In the genomic region with DNA sequence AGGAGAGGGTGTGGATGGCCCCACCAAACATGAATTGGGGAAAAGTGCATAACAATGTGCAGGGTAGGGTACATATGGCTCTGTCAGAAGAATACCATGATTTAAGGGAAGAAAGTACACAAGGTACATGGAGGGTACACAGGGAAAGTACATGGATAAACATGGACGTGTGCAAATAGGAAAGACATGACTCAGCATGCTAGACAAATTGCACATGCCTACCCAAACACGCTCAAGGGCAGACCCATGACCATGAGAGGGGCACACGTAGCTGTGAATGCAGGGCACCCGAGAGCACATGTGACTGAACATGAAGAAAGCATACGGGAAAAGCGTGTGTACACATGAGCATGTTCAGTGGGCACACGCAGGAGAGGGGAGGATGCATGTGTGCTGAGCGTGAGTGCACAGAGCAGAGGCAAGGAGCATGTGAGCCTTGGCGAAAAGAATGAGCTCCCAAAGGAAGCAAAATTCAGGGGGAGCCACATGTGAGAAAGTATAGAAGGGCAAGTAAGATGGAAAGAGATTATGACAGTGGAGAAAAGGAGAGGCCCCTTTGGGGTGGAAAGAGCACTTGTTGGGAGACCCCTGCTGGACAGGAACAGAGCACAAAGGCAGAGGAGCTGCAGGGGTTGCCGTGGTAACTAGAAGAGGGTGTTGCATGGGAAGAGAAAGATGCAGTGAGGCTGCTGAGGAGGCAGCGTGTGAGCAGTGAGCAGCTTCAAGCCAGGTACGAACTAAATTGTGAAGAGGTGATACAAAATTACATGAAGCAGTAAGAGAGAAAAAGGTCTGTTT, we compare ENCODE assay signal across 8 cellular contexts. TPM values are rescaled to one million over a fixed set of nuclear protein-coding genes. Genes with fewer than 3 reads are reported as not detected.
DNase-seq lines count a peak whose midpoint lies in the region; ATAC-seq and TF ChIP-seq lines count a peak whose summit lies in the region.

No MANE protein-coding gene starts in this region.

- no peak overlapping the region for H3K27ac Mint-ChIP-seq in activated CD4-positive, alpha-beta T cell treated with anti-CD3 and anti-CD28 coated beads, Interleukin-2, amount 10 ng/mL, durations not matched to agents 7 days and 5 days
- H3K27ac Mint-ChIP-seq in brain (peak overlapping the region; percentile 18 to 91 (median 74)), progenitor cell of endocrine pancreas (no peak overlapping the region)

- POLR2A ChIA-PET in activated CD4-positive, alpha-beta T cell treated with anti-CD3 and anti-CD28 coated beads, Interleukin-2, amount 10 ng/mL, durations not matched to agents 7 days and 5 days (lab: Charles Lee) = no interaction called here

- H3K4me1 Mint-ChIP-seq in activated CD4-positive, alpha-beta T cell treated with anti-CD3 and anti-CD28 coated beads, Interleukin-2, amount 10 ng/mL, durations not matched to agents 7 days and 5 days = no peaks in the 10 kb centered on the region
- peaks cover 25% of the 10 kb centered on the region for H3K4me1 Mint-ChIP-seq in brain
- no peaks in the 10 kb centered on the region for H3K4me1 Mint-ChIP-seq in progenitor cell of endocrine pancreas (ENCODE audit: low read depth)

- CTCF ChIA-PET in activated CD4-positive, alpha-beta T cell treated with anti-CD3 and anti-CD28 coated beads, Interleukin-2, amount 10 ng/mL, durations not matched to agents 7 days and 5 days (lab: Charles Lee) = interaction anchor here (1.4 kb wide), 1 partner anchor 10 kb away, joined by 5 read pairs; no protein-coding TSS in a partner anchor

- no peak overlapping the region for H3K4me3 Mint-ChIP-seq in activated CD4-positive, alpha-beta T cell treated with anti-CD3 and anti-CD28 coated beads, Interleukin-2, amount 10 ng/mL, durations not matched to agents 7 days and 5 days
- H3K4me3 Mint-ChIP-seq in brain = peak overlapping the region in 3 of 5 experiments; percentile 8 to 14 (median 13)
- H3K4me3 Mint-ChIP-seq in progenitor cell of endocrine pancreas (ENCODE audit: low read depth) = no peak overlapping the region

- peak; percentile 11 for DNase-seq in activated CD4-positive, alpha-beta T cell treated with anti-CD3 and anti-CD28 coated beads, Interleukin-2, amount 10 ng/mL, durations not matched to agents 7 days and 5 days
- no peak for DNase-seq in activated CD4-positive, alpha-beta T cell treated with anti-CD3 and anti-CD28 coated beads for 4 hours
- DNase-seq in NCI-H1105 (lab: John Stamatoyannopoulos, UW) (peak; percentile 26), progenitor cell of endocrine pancreas (ENCODE audit: low spot score, unreplicated experiment) (no peak), MV-4-11 (lab: John Stamatoyannopoulos, UW) (no peak), GM19240 (ENCODE audit: insufficient read length, low spot score) (no peak)

- H3K36me3 Mint-ChIP-seq in activated CD4-positive, alpha-beta T cell treated with anti-CD3 and anti-CD28 coated beads, Interleukin-2, amount 10 ng/mL, durations not matched to agents 7 days and 5 days (ENCODE audit: low read depth) = peaks cover 5% of the 10 kb centered on the region
- H3K36me3 Mint-ChIP-seq in brain (peaks cover 53% of the 10 kb centered on the region), progenitor cell of endocrine pancreas (ENCODE audit: insufficient read depth) (peaks cover 19% of the 10 kb centered on the region)

- H3K27me3 Mint-ChIP-seq in activated CD4-positive, alpha-beta T cell treated with anti-CD3 and anti-CD28 coated beads, Interleukin-2, amount 10 ng/mL, durations not matched to agents 7 days and 5 days = no peaks in the 10 kb centered on the region
- H3K27me3 Mint-ChIP-seq in brain (no peaks in the 10 kb centered on the region), progenitor cell of endocrine pancreas (no peaks in the 10 kb centered on the region)

- H3K9me3 Mint-ChIP-seq in activated CD4-positive, alpha-beta T cell treated with anti-CD3 and anti-CD28 coated beads, Interleukin-2, amount 10 ng/mL, durations not matched to agents 7 days and 5 days = no peaks in the 10 kb centered on the region
- H3K9me3 Mint-ChIP-seq in brain = no peaks in the 10 kb centered on the region
- no peaks in the 10 kb centered on the region for H3K9me3 Mint-ChIP-seq in progenitor cell of endocrine pancreas (ENCODE audit: low read depth)

- TF ChIP-seq CTCF in brain (conservative IDR thresholded peaks at IDR 0.05) (peak; percentile 34 to 60), progenitor cell of endocrine pancreas (IDR thresholded peaks at IDR 0.05; ENCODE audit: unreplicated experiment) (peak; percentile 49)

- ATAC-seq in HG03520 (IDR thresholded peaks at IDR 0.05; ENCODE audit: unreplicated experiment) = no peak

RNA-seq across cellular contexts. Expression of gene OR2H2, which starts 17.8 kb away (rescaled TPM):
- not detected for total RNA-seq in activated CD4-positive, alpha-beta T cell treated with anti-CD3 and anti-CD28 coated beads, Interleukin-2, amount 10 ng/mL, durations not matched to agents 7 days and 5 days
- not detected for polyA plus RNA-seq in brain (ENCODE audit: insufficient read depth, low read depth, low replicate concordance)
- total RNA-seq in progenitor cell of endocrine pancreas = not detected in 2 replicates

RNA-seq across cellular contexts. Expression of gene GABBR1, which starts 30.2 kb away (rescaled TPM):
- total RNA-seq in activated CD4-positive, alpha-beta T cell treated with anti-CD3 and anti-CD28 coated beads, Interleukin-2, amount 10 ng/mL, durations not matched to agents 7 days and 5 days = 10 to 100 TPM; 48.5 to 50.5 TPM
- polyA plus RNA-seq in brain (ENCODE audit: insufficient read depth, low read depth, low replicate concordance) = 88.6 TPM
- 120 and 127 TPM in 2 replicates for total RNA-seq in progenitor cell of endocrine pancreas

RNA-seq across cellular contexts. Expression of gene UBD, which starts 43.2 kb away (rescaled TPM):
- under 1 TPM; 0.37 to 0.42 TPM for total RNA-seq in activated CD4-positive, alpha-beta T cell treated with anti-CD3 and anti-CD28 coated beads, Interleukin-2, amount 10 ng/mL, durations not matched to agents 7 days and 5 days
- 0.42 TPM for polyA plus RNA-seq in brain (ENCODE audit: insufficient read depth, low read depth, low replicate concordance)
- total RNA-seq in progenitor cell of endocrine pancreas = 1.9 and 2.6 TPM in 2 replicates

RNA-seq across cellular contexts. Expression of gene MOG, which starts 54.1 kb away (rescaled TPM):
- not detected for total RNA-seq in activated CD4-positive, alpha-beta T cell treated with anti-CD3 and anti-CD28 coated beads, Interleukin-2, amount 10 ng/mL, durations not matched to agents 7 days and 5 days
- polyA plus RNA-seq in brain (ENCODE audit: insufficient read depth, low read depth, low replicate concordance) = 87.3 TPM
- total RNA-seq in progenitor cell of endocrine pancreas = not detected in 2 replicates

Comparison
In these comparisons a context has a peak if more than half of its experiments do, and no peak if none do; other contexts are left out.
1. DNase-seq: peak in activated CD4-positive, alpha-beta T cell treated with anti-CD3 and anti-CD28 coated beads, Interleukin-2, amount 10 ng/mL, durations not matched to agents 7 days and 5 days (single experiment) and NCI-H1105 (single experiment); none in activated CD4-positive, alpha-beta T cell treated with anti-CD3 and anti-CD28 coated beads for 4 hours (0 of 2), progenitor cell of endocrine pancreas (single experiment), MV-4-11 (single experiment) and GM19240 (single experiment).
2. H3K27ac Mint-ChIP-seq: peak in brain (5 of 5); none in activated CD4-positive, alpha-beta T cell treated with anti-CD3 and anti-CD28 coated beads, Interleukin-2, amount 10 ng/mL, durations not matched to agents 7 days and 5 days (single experiment) and progenitor cell of endocrine pancreas (single experiment).
3. H3K4me3 Mint-ChIP-seq: peak in brain (3 of 5); none in activated CD4-positive, alpha-beta T cell treated with anti-CD3 and anti-CD28 coated beads, Interleukin-2, amount 10 ng/mL, durations not matched to agents 7 days and 5 days (single experiment) and progenitor cell of endocrine pancreas (single experiment).